8 cellular contexts compared by ENCODE assay signal in genomic region chr4:139950568-139950967, GRCh38.
DNase-seq lines count a peak whose midpoint lies in the region; ATAC-seq and TF ChIP-seq lines count a peak whose summit lies in the region.

No MANE protein-coding gene starts in this region.

- peak overlapping the region; percentile 85 for H3K9ac ChIP-seq in KMS-11

- H3K27ac ChIP-seq in KMS-11: peak overlapping the region; percentile 98
- H3K27ac ChIP-seq in CD4-positive, alpha-beta T cell (ENCODE audit: low read depth, low read length): no peak overlapping the region

- no peaks in the 10 kb centered on the region for H3K79me2 ChIP-seq in KMS-11 (ENCODE audit: insufficient read depth, low read depth)

- peak; percentile 94 for ATAC-seq in GM18502 (IDR thresholded peaks at IDR 0.05; ENCODE audit: poor library complexity, unreplicated experiment)
- peak; percentile 91 for ATAC-seq in GM21619 (IDR thresholded peaks at IDR 0.05; ENCODE audit: unreplicated experiment)
- ATAC-seq in CD4-positive, alpha-beta T cell (ENCODE audit: poor library complexity): no peak
- ATAC-seq in left ventricle myocardium superior: no peak

- peak overlapping the region; percentile 8 for H3K27ac Mint-ChIP-seq in chondrocyte (ENCODE audit: unreplicated experiment)
- no peak overlapping the region for H3K27ac Mint-ChIP-seq in CD4-positive, alpha-beta T cell

- intact Hi-C loops in CD4-positive, alpha-beta T cell (cut with DNase I, micrococcal nuclease): no loop called here
- intact Hi-C loops in left ventricle myocardium superior (cut with micrococcal nuclease): no loop called here

- no peaks in the 10 kb centered on the region for H3K9me3 ChIP-seq in CD4-positive, alpha-beta T cell (ENCODE audit: control insufficient read depth, low read length)

- H3K4me1 Mint-ChIP-seq in chondrocyte (ENCODE audit: low read depth): peaks cover 25% of the 10 kb centered on the region
- peaks cover 19% of the 10 kb centered on the region for H3K4me1 Mint-ChIP-seq in CD4-positive, alpha-beta T cell (ENCODE audit: low read depth)

- H3K4me3 Mint-ChIP-seq in chondrocyte (ENCODE audit: unreplicated experiment): no peak overlapping the region
- H3K4me3 Mint-ChIP-seq in CD4-positive, alpha-beta T cell: no peak overlapping the region

- H3K9me3 Mint-ChIP-seq in chondrocyte (ENCODE audit: low read depth): no peaks in the 10 kb centered on the region
- no peaks in the 10 kb centered on the region for H3K9me3 Mint-ChIP-seq in CD4-positive, alpha-beta T cell

- H3K27me3 Mint-ChIP-seq in chondrocyte (ENCODE audit: low read depth): no peaks in the 10 kb centered on the region
- H3K27me3 Mint-ChIP-seq in CD4-positive, alpha-beta T cell: no peaks in the 10 kb centered on the region

- H2AFZ ChIP-seq in KMS-11 (ENCODE audit: low read depth): peak overlapping the region; percentile 63

- CTCF ChIA-PET in CD4-positive, alpha-beta T cell (lab: Charles Lee): no interaction called here

- H3K4me3 ChIP-seq in KMS-11 (IDR thresholded peaks at IDR 0.05; ENCODE audit: insufficient read depth, low read depth, low read length): no peak overlapping the region

- no peaks in the 10 kb centered on the region for H3K36me3 Mint-ChIP-seq in chondrocyte (ENCODE audit: low read depth)
- H3K36me3 Mint-ChIP-seq in CD4-positive, alpha-beta T cell (ENCODE audit: low read depth): no peaks in the 10 kb centered on the region

- TF ChIP-seq CTCF in KMS-11 (conservative IDR thresholded peaks at IDR 0.05; ENCODE audit: low read depth, low read length) (no peak), chondrocyte (IDR thresholded peaks at IDR 0.05) (no peak)
- no peak for TF ChIP-seq CTCF in CD4-positive, alpha-beta T cell (IDR thresholded peaks at IDR 0.05)

- POLR2A ChIA-PET in CD4-positive, alpha-beta T cell (lab: Charles Lee): no interaction called here

- peak overlapping the region; percentile 83 for H3K4me2 ChIP-seq in KMS-11

- no peaks in the 10 kb centered on the region for H4K20me1 ChIP-seq in KMS-11 (ENCODE audit: insufficient read depth)

- peaks cover 69% of the 10 kb centered on the region for H3K4me1 ChIP-seq in KMS-11 (ENCODE audit: low read depth, poor library complexity, severe bottlenecking)

- H3K27me3 ChIP-seq in KMS-11 (ENCODE audit: insufficient read depth, low read depth): no peaks in the 10 kb centered on the region
- H3K27me3 ChIP-seq in CD4-positive, alpha-beta T cell (ENCODE audit: control insufficient read depth, insufficient read depth, low read length): no peaks in the 10 kb centered on the region

- DNase-seq in chondrocyte (ENCODE audit: low spot score): no peak
- DNase-seq in CD4-positive, alpha-beta T cell: no peak
- DNase-seq in left ventricle myocardium superior: no peak
- no peak for DNase-seq in cortex of kidney (lab: John Stamatoyannopoulos, UW)
- DNase-seq in stimulated activated naive CD4-positive, alpha-beta T cell treated with Interleukin-2 at 50 U/mL for 16 hours (lab: John Stamatoyannopoulos, UW): no peak

- no peaks in the 10 kb centered on the region for H3K36me3 ChIP-seq in KMS-11 (ENCODE audit: insufficient read depth)

Comparison
In these comparisons a context has a peak if more than half of its experiments do, and no peak if none do; other contexts are left out.
1. ATAC-seq: peak in GM18502 (single experiment) and GM21619 (single experiment); none in CD4-positive, alpha-beta T cell (single experiment) and left ventricle myocardium superior (single experiment).